In genomic region chr20:2451939-2452732, GRCh38 we compare ENCODE assay signal across 8 cellular contexts. TPM values are rescaled to one million over a fixed set of nuclear protein-coding genes. Genes with fewer than 3 reads are reported as not detected.
A peak's percentile ranks its signal among the peaks of the same experiment; 100 is the strongest.
DNase-seq lines count a peak whose midpoint lies in the region; ATAC-seq, FAIRE-seq and TF ChIP-seq lines count a peak whose summit lies in the region.

No MANE protein-coding gene starts in this region.

- H3K4me3 ChIP-seq in A549 (no peak overlapping the region), WI38 (ENCODE audit: low read depth, low read length) (no peak overlapping the region), bronchial epithelial cell (ENCODE audit: low read depth, low read length) (no peak overlapping the region), kidney (ENCODE audit: low read length in 2 of 2) (no peak overlapping the region)

- TF ChIP-seq EP300 in A549 (IDR thresholded peaks at IDR 0.05) = no peak

- peak; percentile 81 to 82 for DNase-seq in A549 (ENCODE audit: low read depth in 1 of 2, low spot score in 1 of 2)
- peak; percentile 15 for DNase-seq in GM18507 (ENCODE audit: extremely low spot score, insufficient read length, low read depth)
- peak; percentile 65 for DNase-seq in NCI-H2171 (lab: John Stamatoyannopoulos, UW)
- DNase-seq in bronchial epithelial cell (ENCODE audit: low read depth) = peak; percentile 63
- DNase-seq in kidney = no peak
- peak; percentile 45 for DNase-seq in stimulated activated CD4-positive, alpha-beta T cell treated with anti-CD3 and anti-CD28 coated beads, Interleukin-2, amount 100 ng/mL, for 4 hours (ENCODE audit: low read depth)

- intact Hi-C loops in kidney (cut with DNase I) = loop anchor here (5.0 kb wide), 1 partner anchor 245 kb away; no protein-coding TSS in a partner anchor

- FAIRE-seq in A549 (lab: Jason Lieb, UNC) (peak; percentile 99), GM18507 (lab: Jason Lieb, UNC) (peak; percentile 78), bronchial epithelial cell (lab: Jason Lieb, UNC) (peak; percentile 13), kidney (lab: Jason Lieb, UNC) (no peak)

- H3K9ac ChIP-seq in kidney (ENCODE audit: low read length in 2 of 2) = no peak overlapping the region

- ATAC-seq in A549 (peak; percentile 74 to 88), GM21529 (IDR thresholded peaks at IDR 0.05; ENCODE audit: unreplicated experiment) (no peak)

- TF ChIP-seq CTCF in A549 (IDR thresholded peaks at IDR 0.05) = peak; percentile 85
- peak; percentile 86 for TF ChIP-seq CTCF in WI38 (IDR thresholded peaks at IDR 0.05; ENCODE audit: low read depth, low read length)
- TF ChIP-seq CTCF in bronchial epithelial cell (IDR thresholded peaks at IDR 0.05; ENCODE audit: insufficient read depth, low read length, severe bottlenecking) = peak; percentile 91
- TF ChIP-seq CTCF in kidney (IDR thresholded peaks at IDR 0.05; ENCODE audit: borderline replicate concordance, extremely low read depth, insufficient read depth) = peak; percentile 80

- no peak overlapping the region for H3K4me2 ChIP-seq in A549

- H3K27ac ChIP-seq in A549 (no peak overlapping the region), kidney (ENCODE audit: low read depth in 2 of 2, low read length in 2 of 2) (no peak overlapping the region)

- H3K4me1 ChIP-seq in A549 (no peaks in the 10 kb centered on the region), kidney (ENCODE audit: control insufficient read depth in 1 of 2, insufficient read depth in 1 of 2, low read depth in 1 of 2, low read length in 2 of 2) (no peaks in the 10 kb centered on the region)

- 37% methylated on average over 8 of the region's 8 CpGs for WGBS in A549 (ENCODE audit: missing lambda C conversion rate)

- TF ChIP-seq RAD21 in A549 (conservative IDR thresholded peaks at IDR 0.05 in 1 of 2, IDR thresholded peaks at IDR 0.05 in 1 of 2) = peak; percentile 75 to 88

- CTCF ChIA-PET in A549 (lab: Yijun Ruan, JAX) = interaction anchor here (0.6 to 5.0 kb wide), 55 partner anchors 9 to 688 kb away, joined by 3 to 117 read pairs (median 4); partner anchors contain the start of gene SNRPB

- POLR2A ChIA-PET in A549 (lab: Yijun Ruan, JAX) = no interaction called here

- no peak for TF ChIP-seq POLR2A in A549 (IDR thresholded peaks at IDR 0.05; ENCODE audit: low read length)

- H3K27me3 ChIP-seq in bronchial epithelial cell (ENCODE audit: control insufficient read depth, insufficient read depth, low read length) = no peaks in the 10 kb centered on the region

- H3K9me3 ChIP-seq in A549 (no peaks in the 10 kb centered on the region), kidney (ENCODE audit: control insufficient read depth in 1 of 2, low read length in 2 of 2) (no peaks in the 10 kb centered on the region)

- no peaks in the 10 kb centered on the region for H3K36me3 ChIP-seq in bronchial epithelial cell (ENCODE audit: control insufficient read depth, insufficient read depth, low read length)
- no peaks in the 10 kb centered on the region for H3K36me3 ChIP-seq in kidney (ENCODE audit: control insufficient read depth in 1 of 2, insufficient read depth in 2 of 2, low read length in 2 of 2)

TF ChIP-seq in A549, 52 proteins besides CTCF, POLR2A, EP300 and RAD21:
- peak; percentile 42 for TF ChIP-seq MAFK (IDR thresholded peaks at IDR 0.05; ENCODE audit: partially characterized antibody)
- no peak for TF ChIP-seq JUN (IDR thresholded peaks at IDR 0.05)
- TF ChIP-seq SMC3 (IDR thresholded peaks at IDR 0.05) = peak; percentile 61

RNA-seq across cellular contexts. Expression of gene SNRPB, which starts 18.5 kb away (rescaled TPM):
- polyA plus RNA-seq in A549 (2011; rRNA removed) (486 and 557 TPM in 2 replicates), A549 (2017; fragmentation: RNase III; extraction: RNeasy Plus Mini Kit Qiagen cat#74134 plus additional on column Dnase treatment) (628 to 689 TPM (median 676 TPM) in 3 replicates), kidney (ENCODE audit: insufficient read depth, low read depth, low replicate concordance) (144 TPM)
- polyA plus RNA-seq in A549 (2012; cell fraction: cytosol; rRNA removed) = 1,126 and 1,347 TPM in 2 replicates
- 904 and 1,034 TPM in 2 replicates for polyA plus RNA-seq in A549 (2012; cell fraction: nucleus; rRNA removed)
- polyA minus RNA-seq in A549 (2011; rRNA and poly(A)+ RNA removed) = 228 and 233 TPM in 2 replicates
- total RNA-seq in bronchial epithelial cell (196 and 280 TPM in 2 replicates), kidney (118 TPM)

RNA-seq across cellular contexts. Expression of gene ZNF343, which starts 56.6 kb away (rescaled TPM):
- polyA plus RNA-seq in A549 (2011; rRNA removed) = 19.0 and 20.5 TPM in 2 replicates
- polyA plus RNA-seq in A549 (2012; cell fraction: cytosol; rRNA removed) = 7.3 and 8.2 TPM in 2 replicates
- polyA plus RNA-seq in A549 (2012; cell fraction: nucleus; rRNA removed) = 7.6 and 11.5 TPM in 2 replicates
- polyA plus RNA-seq in A549 (2017; fragmentation: RNase III; extraction: RNeasy Plus Mini Kit Qiagen cat#74134 plus additional on column Dnase treatment) = 14.0 to 15.8 TPM (median 14.0 TPM) in 3 replicates
- polyA minus RNA-seq in A549 (2011; rRNA and poly(A)+ RNA removed) = 17.3 and 21.1 TPM in 2 replicates
- total RNA-seq in bronchial epithelial cell = 9.2 and 11.3 TPM in 2 replicates
- total RNA-seq in kidney = 12.1 TPM
- polyA plus RNA-seq in kidney (ENCODE audit: insufficient read depth, low read depth, low replicate concordance) = 7.9 TPM
